12 cellular contexts compared by ENCODE assay signal in the genomic region with DNA sequence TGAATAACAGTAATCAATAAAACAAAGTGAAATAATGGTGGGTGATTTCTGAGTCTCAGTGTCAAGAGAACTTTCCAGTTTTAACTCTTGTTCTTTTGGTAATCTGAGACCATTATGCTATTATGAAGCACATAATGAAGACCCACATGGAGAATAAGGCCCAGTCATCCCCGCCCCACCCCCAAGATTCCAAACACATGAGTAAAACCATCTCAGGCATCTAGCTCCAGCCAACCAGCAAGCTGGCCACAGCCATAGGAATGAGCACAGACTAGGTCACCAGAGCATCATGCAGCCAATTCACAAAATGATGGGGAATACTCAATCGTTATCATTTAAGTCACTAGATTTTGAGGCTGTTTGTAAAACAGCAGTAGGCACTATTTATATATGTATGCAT.
DNase-seq lines count a peak whose midpoint lies in the region; TF ChIP-seq lines count a peak whose summit lies in the region.
"Had no signal": no experiment of that assay in that cellular context is flagged by ENCODE, and none has a peak within 500 bp of the region (broad histone marks: within the 10 kb centered on the region; RNA-seq: fewer than 3 reads in every experiment).

No MANE protein-coding gene starts in this region.

- no peaks in the 10 kb centered on the region for H3K36me3 ChIP-seq in A673 (ENCODE audit: insufficient read depth, low read length, poor library complexity, severe bottlenecking)
- no peaks in the 10 kb centered on the region for H3K36me3 ChIP-seq in CD4-positive, alpha-beta memory T cell (ENCODE audit: insufficient read depth, low read length)
- H3K36me3 ChIP-seq: BLaER1 had no signal

- POLR2A ChIA-PET in A673 (lab: Charles Lee; ENCODE audit: low non-redundant PET): no interaction called here
- POLR2A ChIA-PET in CD4-positive, alpha-beta memory T cell (lab: Charles Lee; ENCODE audit: partially characterized antibody): no interaction called here

- H3K4me1 ChIP-seq in A673 (ENCODE audit: insufficient read depth, low read length, poor library complexity, severe bottlenecking): no peaks in the 10 kb centered on the region
- no peaks in the 10 kb centered on the region for H3K4me1 ChIP-seq in CD4-positive, alpha-beta memory T cell (ENCODE audit: insufficient read depth, low read length)
- H3K4me1 ChIP-seq: BLaER1 had no signal

- H3K27me3 Mint-ChIP-seq in CD4-positive, alpha-beta memory T cell: no peaks in the 10 kb centered on the region
- H3K27me3 Mint-ChIP-seq in activated naive CD4-positive, alpha-beta T cell treated with anti-CD3 and anti-CD28 coated beads, Interleukin-2, amount 10 ng/mL, durations not matched to agents 7 days and 5 days: no peaks in the 10 kb centered on the region
- H3K27me3 Mint-ChIP-seq: activated T-helper 17 cell treated with anti-CD3 and anti-CD28 coated beads, Interleukin-2, amount 50 U/mL, for 72 hours had no signal

- no peaks in the 10 kb centered on the region for H3K36me3 Mint-ChIP-seq in CD4-positive, alpha-beta memory T cell
- H3K36me3 Mint-ChIP-seq in activated naive CD4-positive, alpha-beta T cell treated with anti-CD3 and anti-CD28 coated beads, Interleukin-2, amount 10 ng/mL, durations not matched to agents 7 days and 5 days: no peaks in the 10 kb centered on the region

- no peak overlapping the region for H3K27ac Mint-ChIP-seq in CD4-positive, alpha-beta memory T cell
- no peak overlapping the region for H3K27ac Mint-ChIP-seq in activated naive CD4-positive, alpha-beta T cell treated with anti-CD3 and anti-CD28 coated beads, Interleukin-2, amount 10 ng/mL, durations not matched to agents 7 days and 5 days
- H3K27ac Mint-ChIP-seq: activated T-helper 17 cell treated with anti-CD3 and anti-CD28 coated beads, Interleukin-2, amount 50 U/mL, for 72 hours had no signal

- H3K4me3 ChIP-seq in A673 (ENCODE audit: low read depth, low read length, poor library complexity, severe bottlenecking) (no peak overlapping the region), HFF-Myc (replicated peaks; ENCODE audit: low read depth, low read length) (no peak overlapping the region)
- no peak overlapping the region for H3K4me3 ChIP-seq in CD4-positive, alpha-beta memory T cell (ENCODE audit: low read length in 2 of 2)
- H3K4me3 ChIP-seq: BLaER1 had no signal

- TF ChIP-seq CTCF in A673 (conservative IDR thresholded peaks at IDR 0.05; ENCODE audit: low read depth, low read length) (no peak), HFF-Myc (IDR thresholded peaks at IDR 0.05; ENCODE audit: low read depth, low read length, missing control alignments) (no peak)

- no peak overlapping the region for H3K4me3 Mint-ChIP-seq in CD4-positive, alpha-beta memory T cell
- H3K4me3 Mint-ChIP-seq in activated naive CD4-positive, alpha-beta T cell treated with anti-CD3 and anti-CD28 coated beads, Interleukin-2, amount 10 ng/mL, durations not matched to agents 7 days and 5 days: no peak overlapping the region
- H3K4me3 Mint-ChIP-seq: activated T-helper 17 cell treated with anti-CD3 and anti-CD28 coated beads, Interleukin-2, amount 50 U/mL, for 72 hours had no signal

- BruUV-seq in A673 (replicated peaks; lab: Mats Ljungman, UMichigan): no TSS peak

- no peak overlapping the region for H3K27ac ChIP-seq in A673 (ENCODE audit: low read depth, low read length, poor library complexity, severe bottlenecking)
- H3K27ac ChIP-seq in CD4-positive, alpha-beta memory T cell (ENCODE audit: low read depth, low read length): no peak overlapping the region
- H3K27ac ChIP-seq: BLaER1 had no signal

- intact Hi-C loops in A673 (cut with micrococcal nuclease; ENCODE audit: unreplicated experiment): no loop called here
- intact Hi-C loops in CD4-positive, alpha-beta memory T cell (cut with micrococcal nuclease): no loop called here

- H3K4me1 Mint-ChIP-seq in CD4-positive, alpha-beta memory T cell: no peaks in the 10 kb centered on the region
- no peaks in the 10 kb centered on the region for H3K4me1 Mint-ChIP-seq in activated naive CD4-positive, alpha-beta T cell treated with anti-CD3 and anti-CD28 coated beads, Interleukin-2, amount 10 ng/mL, durations not matched to agents 7 days and 5 days
- H3K4me1 Mint-ChIP-seq: activated T-helper 17 cell treated with anti-CD3 and anti-CD28 coated beads, Interleukin-2, amount 50 U/mL, for 72 hours had no signal

- no peaks in the 10 kb centered on the region for H3K27me3 ChIP-seq in A673 (replicated peaks; ENCODE audit: insufficient read depth, low read depth, low read length, poor library complexity)
- no peaks in the 10 kb centered on the region for H3K27me3 ChIP-seq in CD4-positive, alpha-beta memory T cell (ENCODE audit: insufficient read depth, low read length)
- H3K27me3 ChIP-seq: BLaER1 had no signal

- DNase-seq in A673 (ENCODE audit: low spot score) (peak; percentile 49), HFF-Myc (ENCODE audit: extremely low read depth, low read depth) (peak; percentile 43), SW480 (ENCODE audit: low spot score) (peak; percentile 38), iPS DF 4.7 (ENCODE audit: extremely low read depth, low spot score) (peak; percentile 83), GOT3 (lab: John Stamatoyannopoulos, UW) (no peak), NCI-H1092 (lab: John Stamatoyannopoulos, UW) (no peak)
- no peak for DNase-seq in CD4-positive, alpha-beta memory T cell
- DNase-seq in activated naive CD4-positive, alpha-beta T cell treated with anti-CD3 and anti-CD28 coated beads, Interleukin-2, amount 10 ng/mL, durations not matched to agents 7 days and 5 days: no peak
- DNase-seq: NCI-H2081; stimulated activated CD4-positive, alpha-beta T cell treated with anti-CD3 and anti-CD28 coated beads, Interleukin-12 subunit alpha, Interleukin-12 subunit beta, amount 100 ng/mL, for 4 hours had no signal

- CTCF ChIA-PET in A673 (lab: Charles Lee): no interaction called here
- CTCF ChIA-PET in CD4-positive, alpha-beta memory T cell (lab: Charles Lee; ENCODE audit: partially characterized antibody): no interaction called here
- CTCF ChIA-PET in activated naive CD4-positive, alpha-beta T cell treated with anti-CD3 and anti-CD28 coated beads, Interleukin-2, amount 10 ng/mL, durations not matched to agents 7 days and 5 days (lab: Charles Lee): no interaction called here

- no peaks in the 10 kb centered on the region for H3K9me3 ChIP-seq in A673 (ENCODE audit: low read depth, low read length, poor library complexity, severe bottlenecking)
- no peaks in the 10 kb centered on the region for H3K9me3 ChIP-seq in CD4-positive, alpha-beta memory T cell (ENCODE audit: control insufficient read depth in 1 of 2, low read length in 2 of 2)
- H3K9me3 ChIP-seq: BLaER1 had no signal

- peaks cover 0 to 10% (median 4%) of the 10 kb centered on the region in 8 donors for H3K9me3 Mint-ChIP-seq in CD4-positive, alpha-beta memory T cell
- peaks cover 5% of the 10 kb centered on the region for H3K9me3 Mint-ChIP-seq in activated naive CD4-positive, alpha-beta T cell treated with anti-CD3 and anti-CD28 coated beads, Interleukin-2, amount 10 ng/mL, durations not matched to agents 7 days and 5 days

Comparison
In these comparisons a context has a peak if more than half of its experiments do, and no peak if none do; other contexts are left out.
1. DNase-seq: peak in A673 (single experiment), HFF-Myc (single experiment), SW480 (single experiment) and iPS DF 4.7 (single experiment); none in CD4-positive, alpha-beta memory T cell (0 of 5), GOT3 (single experiment), NCI-H1092 (single experiment) and activated naive CD4-positive, alpha-beta T cell treated with anti-CD3 and anti-CD28 coated beads, Interleukin-2, amount 10 ng/mL, durations not matched to agents 7 days and 5 days (single experiment).